18 cellular contexts compared by ENCODE assay signal in genomic region chr4:148680884-148681283, GRCh38.
A peak's percentile ranks its signal among the peaks of the same experiment; 100 is the strongest.
DNase-seq lines count a peak whose midpoint lies in the region; ATAC-seq and TF ChIP-seq lines count a peak whose summit lies in the region.
"Had no signal": no experiment of that assay in that cellular context is flagged by ENCODE, and none has a peak within 500 bp of the region (broad histone marks: within the 10 kb centered on the region; RNA-seq: fewer than 3 reads in every experiment).

No MANE protein-coding gene starts in this region.

- H3K4me1 ChIP-seq in colonic mucosa = peaks cover 12% of the 10 kb centered on the region
- H3K4me1 ChIP-seq in mucosa of rectum (ENCODE audit: control insufficient read depth in 2 of 2, insufficient read depth in 2 of 2, low read length in 2 of 2) = peaks cover 23 to 45% of the 10 kb centered on the region in 2 donors
- peaks cover 0 to 28% (median 18%) of the 10 kb centered on the region in 4 donors for H3K4me1 ChIP-seq in transverse colon
- H3K4me1 ChIP-seq: HAP-1 had no signal

- H3K4me3 Mint-ChIP-seq in activated naive CD8-positive, alpha-beta T cell treated with anti-CD3 and anti-CD28 coated beads, Interleukin-2, amount 50 U/mL, for 24 hours = no peak overlapping the region
- H3K4me3 Mint-ChIP-seq: CD4-positive, alpha-beta memory T cell; HFFc6 had no signal

- H3K27ac ChIP-seq in colonic mucosa = peak overlapping the region; percentile 86
- peak overlapping the region; percentile 89 to 93 for H3K27ac ChIP-seq in mucosa of rectum (ENCODE audit: low read depth in 2 of 2, low read length in 2 of 2)
- H3K27ac ChIP-seq in transverse colon = peak overlapping the region; percentile 80 to 81 (median 81)

- H3K4me3 ChIP-seq in colonic mucosa (peak overlapping the region; percentile 16), mucosa of rectum (ENCODE audit: low read length in 2 of 2) (peak overlapping the region; percentile 51 to 73), transverse colon (peak overlapping the region in 2 of 4 donors; percentile 34 to 48)
- H3K4me3 ChIP-seq: GM12878, HAP-1 had no signal

- TF ChIP-seq CTCF in colonic mucosa (IDR thresholded peaks at IDR 0.05) (no peak), transverse colon (IDR thresholded peaks at IDR 0.05) (no peak)

- TF ChIP-seq EP300 in transverse colon (IDR thresholded peaks at IDR 0.05; ENCODE audit: low read depth) = no peak

- H3K9me3 Mint-ChIP-seq in activated naive CD8-positive, alpha-beta T cell treated with anti-CD3 and anti-CD28 coated beads, Interleukin-2, amount 50 U/mL, for 24 hours = no peaks in the 10 kb centered on the region
- H3K9me3 Mint-ChIP-seq: CD4-positive, alpha-beta memory T cell had no signal

- H3K36me3 ChIP-seq in colonic mucosa (no peaks in the 10 kb centered on the region), mucosa of rectum (ENCODE audit: control insufficient read depth in 2 of 2, insufficient read depth in 2 of 2, low read length in 2 of 2) (no peaks in the 10 kb centered on the region), transverse colon (no peaks in the 10 kb centered on the region)
- H3K36me3 ChIP-seq: HAP-1 had no signal

- TF ChIP-seq POLR2A in transverse colon (IDR thresholded peaks at IDR 0.05) = peak; percentile 43

- peak overlapping the region in 1 of 2 donors; percentile 57 for H3K9ac ChIP-seq in colonic mucosa (ENCODE audit: low read depth in 2 of 2, low read length in 2 of 2)
- peak overlapping the region; percentile 44 to 56 for H3K9ac ChIP-seq in mucosa of rectum (ENCODE audit: low read depth in 1 of 2, low read length in 2 of 2)

- no peaks in the 10 kb centered on the region for H3K36me3 Mint-ChIP-seq in activated naive CD8-positive, alpha-beta T cell treated with anti-CD3 and anti-CD28 coated beads, Interleukin-2, amount 50 U/mL, for 24 hours (ENCODE audit: low read depth)
- H3K36me3 Mint-ChIP-seq: CD4-positive, alpha-beta memory T cell had no signal

- H3K27me3 ChIP-seq in colonic mucosa (no peaks in the 10 kb centered on the region), mucosa of rectum (ENCODE audit: control insufficient read depth in 2 of 2, insufficient read depth in 2 of 2, low read length in 2 of 2) (no peaks in the 10 kb centered on the region), transverse colon (no peaks in the 10 kb centered on the region)

- in situ Hi-C loops in transverse colon (cut with MboI; ENCODE audit: low pct_ligation_motif_present in 1 of 4, low pct_unique_long_range_greater_than_20kb in 1 of 4, low sequenced_read_pairs in 3 of 4) = loop anchor here in 1 of 4 donors (25.0 kb wide), 1 partner anchor 519 kb away; no protein-coding TSS in a partner anchor

- no peaks in the 10 kb centered on the region for H3K9me3 ChIP-seq in colonic mucosa
- H3K9me3 ChIP-seq in mucosa of rectum (ENCODE audit: control insufficient read depth in 2 of 2, low read length in 2 of 2) = no peaks in the 10 kb centered on the region
- H3K9me3 ChIP-seq in transverse colon = no peaks in the 10 kb centered on the region
- H3K9me3 ChIP-seq: HAP-1 had no signal

- H3K27me3 Mint-ChIP-seq in activated naive CD8-positive, alpha-beta T cell treated with anti-CD3 and anti-CD28 coated beads, Interleukin-2, amount 50 U/mL, for 24 hours = peaks cover 3% of the 10 kb centered on the region

- intact Hi-C loops in colonic mucosa (cut with DNase I) = no loop called here
- intact Hi-C loops in transverse colon (cut with DNase I; ENCODE audit: low total_unique reads) = no loop called here

- ATAC-seq in activated naive CD8-positive, alpha-beta T cell treated with anti-CD3 and anti-CD28 coated beads, Interleukin-2, amount 50 U/mL, for 24 hours = no peak
- ATAC-seq: GM12878 had no signal

- 18 to 26% methylated on average over 2 of the region's 2 CpGs for WGBS in transverse colon (ENCODE audit: low coverage in 1 of 2), 2 donors

- no peaks in the 10 kb centered on the region for H3K4me1 Mint-ChIP-seq in activated naive CD8-positive, alpha-beta T cell treated with anti-CD3 and anti-CD28 coated beads, Interleukin-2, amount 50 U/mL, for 24 hours
- H3K4me1 Mint-ChIP-seq: CD4-positive, alpha-beta memory T cell had no signal

- DNase-seq in colonic mucosa = peak; percentile 63
- DNase-seq in transverse colon = peak; percentile 24
- no peak for DNase-seq in D341Med (ENCODE audit: low spot score)
- no peak for DNase-seq in activated naive CD8-positive, alpha-beta T cell treated with anti-CD3 and anti-CD28 coated beads, Interleukin-2, amount 50 U/mL, for 24 hours
- no peak for DNase-seq in activated T-cell treated with anti-CD3 and anti-CD28 coated beads, Interleukin-2, amount 50 U/mL, for 1 hour
- DNase-seq: C1 segment of cervical spinal cord; Calu3; CD4-positive, alpha-beta memory T cell; COR-L47; DMS 273 treated with DMSO at 0.1 percent for 48 hours; DMS79; EL; GDM1; GOT3; HFFc6 had no signal

- H3K27ac Mint-ChIP-seq in activated naive CD8-positive, alpha-beta T cell treated with anti-CD3 and anti-CD28 coated beads, Interleukin-2, amount 50 U/mL, for 24 hours = no peak overlapping the region
- H3K27ac Mint-ChIP-seq: CD4-positive, alpha-beta memory T cell; HFFc6 had no signal

Comparison
In these comparisons a context has a peak if more than half of its experiments do, and no peak if none do; other contexts are left out.
1. DNase-seq: peak in colonic mucosa (single experiment) and transverse colon (single experiment); none in D341Med (single experiment), activated naive CD8-positive, alpha-beta T cell treated with anti-CD3 and anti-CD28 coated beads, Interleukin-2, amount 50 U/mL, for 24 hours (single experiment) and activated T-cell treated with anti-CD3 and anti-CD28 coated beads, Interleukin-2, amount 50 U/mL, for 1 hour (single experiment).
2. Peak in every context shown above with its lines, with median percentiles within 50 percentile points of each other: H3K27ac ChIP-seq.